Comparison of ENCODE assay signal across 18 cellular contexts in the genomic region with DNA sequence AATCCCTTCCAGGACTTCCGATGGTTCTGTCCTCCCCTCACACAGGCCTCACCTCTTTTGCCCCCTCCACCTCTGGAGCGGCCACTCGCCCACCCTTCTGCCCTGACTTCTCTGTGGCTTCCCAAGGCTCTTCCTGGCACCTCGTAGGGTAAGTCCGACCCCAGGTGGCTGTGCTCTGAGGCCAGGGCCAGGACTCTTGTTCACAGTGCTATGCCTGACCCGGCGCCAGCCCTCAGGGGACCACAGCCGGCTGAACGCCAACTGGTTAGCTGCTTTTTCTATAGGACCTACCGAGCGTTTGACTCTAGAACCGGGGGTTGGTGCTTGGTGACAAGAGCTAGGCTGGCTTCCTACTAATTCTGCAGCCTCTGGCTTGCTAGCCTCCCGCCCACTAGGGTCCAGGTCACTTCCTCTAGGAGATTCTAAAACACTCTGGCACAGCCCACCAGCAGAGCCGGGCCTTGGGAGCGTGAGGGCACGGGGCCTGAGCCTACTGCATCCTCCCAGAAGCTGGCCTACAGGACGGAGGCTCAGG. TPM values are rescaled to one million over a fixed set of nuclear protein-coding genes. Genes with fewer than 3 reads are reported as not detected.
DNase-seq lines count a peak whose midpoint lies in the region; ATAC-seq and TF ChIP-seq lines count a peak whose summit lies in the region.
"Had no signal": no experiment of that assay in that cellular context is flagged by ENCODE, and none has a peak within 500 bp of the region (broad histone marks: within the 10 kb centered on the region; RNA-seq: fewer than 3 reads in every experiment).

No MANE protein-coding gene starts in this region.

- H3K4me3 Mint-ChIP-seq in activated CD4-positive, alpha-beta T cell treated with anti-CD3 and anti-CD28 coated beads, Interleukin-2, amount 10 ng/mL, durations not matched to agents 7 days and 5 days = peak overlapping the region; percentile 1
- no peak overlapping the region for H3K4me3 Mint-ChIP-seq in mesothelial cell of epicardium
- H3K4me3 Mint-ChIP-seq: CD8-positive, alpha-beta memory T cell had no signal

- H3K27ac ChIP-seq in body of pancreas (peak overlapping the region; percentile 54 to 87 (median 84)), substantia nigra (ENCODE audit: low read depth, low read length, poor library complexity, severe bottlenecking) (peak overlapping the region; percentile 100)
- H3K27ac ChIP-seq: 22Rv1 had no signal

- peaks cover 67% of the 10 kb centered on the region for H3K4me1 ChIP-seq in body of pancreas

- no peaks in the 10 kb centered on the region for H3K27me3 ChIP-seq in body of pancreas
- H3K27me3 ChIP-seq: MG63, Peyer's patch had no signal

- no peak for DNase-seq in activated CD4-positive, alpha-beta T cell treated with anti-CD3 and anti-CD28 coated beads, Interleukin-2, amount 10 ng/mL, durations not matched to agents 7 days and 5 days
- no peak for DNase-seq in activated CD4-positive, alpha-beta T cell treated with anti-CD3 and anti-CD28 coated beads for 1 hour
- peak in 1 of 4 donors; percentile 17 for DNase-seq in body of pancreas
- no peak for DNase-seq in mesothelial cell of epicardium (ENCODE audit: low spot score in 2 of 2, unreplicated experiment in 2 of 2)
- DNase-seq in substantia nigra (lab: John Stamatoyannopoulos, UW) = peak in 2 of 49 donors; percentile 44 to 68
- DNase-seq: ACHN; CD8-positive, alpha-beta memory T cell; MG63; NCI-H1048; NCI-H1417 treated with DMSO at 0.1 percent for 48 hours; NCI-H187; NCI-H446 had no signal

- intact Hi-C loops in body of pancreas (cut with DNase I) = no loop called here

- H3K27ac Mint-ChIP-seq in activated CD4-positive, alpha-beta T cell treated with anti-CD3 and anti-CD28 coated beads, Interleukin-2, amount 10 ng/mL, durations not matched to agents 7 days and 5 days = no peak overlapping the region
- H3K27ac Mint-ChIP-seq in mesothelial cell of epicardium = peak overlapping the region; percentile 57

- no peaks in the 10 kb centered on the region for H3K36me3 ChIP-seq in body of pancreas (replicated peaks in 1 of 2; ENCODE audit: insufficient read depth in 1 of 2, low read depth in 2 of 2)
- H3K36me3 ChIP-seq: MG63, Peyer's patch had no signal

- H3K4me1 Mint-ChIP-seq in activated CD4-positive, alpha-beta T cell treated with anti-CD3 and anti-CD28 coated beads, Interleukin-2, amount 10 ng/mL, durations not matched to agents 7 days and 5 days = no peaks in the 10 kb centered on the region
- H3K4me1 Mint-ChIP-seq in mesothelial cell of epicardium = peaks cover 67% of the 10 kb centered on the region
- H3K4me1 Mint-ChIP-seq: CD8-positive, alpha-beta memory T cell had no signal

- no peak for TF ChIP-seq CTCF in body of pancreas (IDR thresholded peaks at IDR 0.05)
- TF ChIP-seq CTCF in mesothelial cell of epicardium (IDR thresholded peaks at IDR 0.05; ENCODE audit: unreplicated experiment) = no peak

- WGBS in body of pancreas, 2 donors = 48 to 62% methylated on average over 11 to 17 of the region's 17 CpGs

- H3K9me3 ChIP-seq in body of pancreas = no peaks in the 10 kb centered on the region
- H3K9me3 ChIP-seq: MG63, Peyer's patch had no signal

- no peaks in the 10 kb centered on the region for H3K27me3 Mint-ChIP-seq in activated CD4-positive, alpha-beta T cell treated with anti-CD3 and anti-CD28 coated beads, Interleukin-2, amount 10 ng/mL, durations not matched to agents 7 days and 5 days
- H3K27me3 Mint-ChIP-seq in mesothelial cell of epicardium (ENCODE audit: low read depth) = no peaks in the 10 kb centered on the region

- H3K36me3 Mint-ChIP-seq in activated CD4-positive, alpha-beta T cell treated with anti-CD3 and anti-CD28 coated beads, Interleukin-2, amount 10 ng/mL, durations not matched to agents 7 days and 5 days (ENCODE audit: low read depth) = no peaks in the 10 kb centered on the region
- H3K36me3 Mint-ChIP-seq in mesothelial cell of epicardium = no peaks in the 10 kb centered on the region
- H3K36me3 Mint-ChIP-seq: CD8-positive, alpha-beta memory T cell had no signal

- peak; percentile 8 for ATAC-seq in body of pancreas
- no peak for ATAC-seq in HG03439 (IDR thresholded peaks at IDR 0.05; ENCODE audit: unreplicated experiment)
- no peak for ATAC-seq in HG03280 (IDR thresholded peaks at IDR 0.05; ENCODE audit: unreplicated experiment)
- ATAC-seq in HG03457 (IDR thresholded peaks at IDR 0.05; ENCODE audit: unreplicated experiment) = no peak
- ATAC-seq: HCT116 had no signal

- H3K4me3 ChIP-seq in body of pancreas = no peak overlapping the region
- H3K4me3 ChIP-seq: MG63, Peyer's patch had no signal

- POLR2A ChIA-PET in activated CD4-positive, alpha-beta T cell treated with anti-CD3 and anti-CD28 coated beads, Interleukin-2, amount 10 ng/mL, durations not matched to agents 7 days and 5 days (lab: Charles Lee) = no interaction called here

- no peaks in the 10 kb centered on the region for H3K9me3 Mint-ChIP-seq in activated CD4-positive, alpha-beta T cell treated with anti-CD3 and anti-CD28 coated beads, Interleukin-2, amount 10 ng/mL, durations not matched to agents 7 days and 5 days
- H3K9me3 Mint-ChIP-seq in mesothelial cell of epicardium = no peaks in the 10 kb centered on the region
- H3K9me3 Mint-ChIP-seq: CD8-positive, alpha-beta memory T cell had no signal

- CTCF ChIA-PET in activated CD4-positive, alpha-beta T cell treated with anti-CD3 and anti-CD28 coated beads, Interleukin-2, amount 10 ng/mL, durations not matched to agents 7 days and 5 days (lab: Charles Lee) = no interaction called here

- no peak for TF ChIP-seq POLR2A in body of pancreas (IDR thresholded peaks at IDR 0.05)

RNA-seq across cellular contexts. Expression of a gene that starts 28.4 kb away (rescaled TPM):
- under 1 TPM; 0.19 to 0.22 TPM for total RNA-seq in activated CD4-positive, alpha-beta T cell treated with anti-CD3 and anti-CD28 coated beads, Interleukin-2, amount 10 ng/mL, durations not matched to agents 7 days and 5 days
- total RNA-seq in body of pancreas = 1 to 10 TPM; 3.6 to 9.2 TPM
- 30.5 to 35.1 TPM (median 31.9 TPM) in 3 replicates for total RNA-seq in mesothelial cell of epicardium
